Comparison of ENCODE assay signal across 1 cellular context in the genomic region with DNA sequence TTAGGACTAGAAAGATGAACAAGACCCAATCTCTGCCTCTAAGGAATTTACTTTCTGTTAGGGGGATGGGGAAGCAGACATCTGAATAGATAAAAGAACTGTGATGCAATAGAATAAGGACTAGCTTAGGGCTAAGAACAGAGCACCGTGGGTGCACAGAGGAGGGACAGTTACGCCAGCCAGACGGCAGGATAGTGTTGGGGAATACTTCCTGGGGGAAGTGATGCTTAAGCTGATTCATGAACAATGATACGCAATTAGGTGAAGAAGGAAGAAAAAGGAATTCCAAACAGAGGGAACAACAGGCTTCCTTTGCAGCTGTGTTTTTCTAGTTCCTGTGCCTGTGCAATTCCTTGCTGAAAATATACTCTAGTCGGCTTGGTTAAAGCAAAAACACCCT.
TF ChIP-seq lines count a peak whose summit lies in the region.

No MANE protein-coding gene starts in this region.

TF ChIP-seq in A549, 52 proteins besides CTCF, POLR2A, EP300 and RAD21 (continued from another document):
- TF ChIP-seq, protein P1, sequence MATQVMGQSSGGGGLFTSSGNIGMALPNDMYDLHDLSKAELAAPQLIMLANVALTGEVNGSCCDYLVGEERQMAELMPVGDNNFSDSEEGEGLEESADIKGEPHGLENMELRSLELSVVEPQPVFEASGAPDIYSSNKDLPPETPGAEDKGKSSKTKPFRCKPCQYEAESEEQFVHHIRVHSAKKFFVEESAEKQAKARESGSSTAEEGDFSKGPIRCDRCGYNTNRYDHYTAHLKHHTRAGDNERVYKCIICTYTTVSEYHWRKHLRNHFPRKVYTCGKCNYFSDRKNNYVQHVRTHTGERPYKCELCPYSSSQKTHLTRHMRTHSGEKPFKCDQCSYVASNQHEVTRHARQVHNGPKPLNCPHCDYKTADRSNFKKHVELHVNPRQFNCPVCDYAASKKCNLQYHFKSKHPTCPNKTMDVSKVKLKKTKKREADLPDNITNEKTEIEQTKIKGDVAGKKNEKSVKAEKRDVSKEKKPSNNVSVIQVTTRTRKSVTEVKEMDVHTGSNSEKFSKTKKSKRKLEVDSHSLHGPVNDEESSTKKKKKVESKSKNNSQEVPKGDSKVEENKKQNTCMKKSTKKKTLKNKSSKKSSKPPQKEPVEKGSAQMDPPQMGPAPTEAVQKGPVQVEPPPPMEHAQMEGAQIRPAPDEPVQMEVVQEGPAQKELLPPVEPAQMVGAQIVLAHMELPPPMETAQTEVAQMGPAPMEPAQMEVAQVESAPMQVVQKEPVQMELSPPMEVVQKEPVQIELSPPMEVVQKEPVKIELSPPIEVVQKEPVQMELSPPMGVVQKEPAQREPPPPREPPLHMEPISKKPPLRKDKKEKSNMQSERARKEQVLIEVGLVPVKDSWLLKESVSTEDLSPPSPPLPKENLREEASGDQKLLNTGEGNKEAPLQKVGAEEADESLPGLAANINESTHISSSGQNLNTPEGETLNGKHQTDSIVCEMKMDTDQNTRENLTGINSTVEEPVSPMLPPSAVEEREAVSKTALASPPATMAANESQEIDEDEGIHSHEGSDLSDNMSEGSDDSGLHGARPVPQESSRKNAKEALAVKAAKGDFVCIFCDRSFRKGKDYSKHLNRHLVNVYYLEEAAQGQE (IDR thresholded peaks at IDR 0.05), result no peak
- TF ChIP-seq NR3C1 (IDR thresholded peaks at IDR 0.05) (no peak), KDM5A (IDR thresholded peaks at IDR 0.05) (no peak)
- TF ChIP-seq, protein P2, sequence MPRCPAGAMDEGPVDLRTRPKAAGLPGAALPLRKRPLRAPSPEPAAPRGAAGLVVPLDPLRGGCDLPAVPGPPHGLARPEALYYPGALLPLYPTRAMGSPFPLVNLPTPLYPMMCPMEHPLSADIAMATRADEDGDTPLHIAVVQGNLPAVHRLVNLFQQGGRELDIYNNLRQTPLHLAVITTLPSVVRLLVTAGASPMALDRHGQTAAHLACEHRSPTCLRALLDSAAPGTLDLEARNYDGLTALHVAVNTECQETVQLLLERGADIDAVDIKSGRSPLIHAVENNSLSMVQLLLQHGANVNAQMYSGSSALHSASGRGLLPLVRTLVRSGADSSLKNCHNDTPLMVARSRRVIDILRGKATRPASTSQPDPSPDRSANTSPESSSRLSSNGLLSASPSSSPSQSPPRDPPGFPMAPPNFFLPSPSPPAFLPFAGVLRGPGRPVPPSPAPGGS (IDR thresholded peaks at IDR 0.05), result no peak
TF ChIP-seq in A549: peak in this region for 0.
